20 cellular contexts compared by ENCODE assay signal in genomic region chr15:31585231-31585630, GRCh38.
"Had no signal": no experiment of that assay in that cellular context is flagged by ENCODE, and none has a peak within 500 bp of the region (broad histone marks: within the 10 kb centered on the region; RNA-seq: fewer than 3 reads in every experiment).

No MANE protein-coding gene starts in this region.

- DNase-seq: IMR-90, Karpas-422, KG1, MG63, NCI-H1105, NCI-H1417, NCI-H1436 treated with DMSO at 0.1 percent for 48 hours, NCI-H1694, NCI-H187 treated with DMSO at 0.1 percent for 48 hours, NCI-H2029 treated with DMSO at 0.1 percent for 48 hours, NCI-H226, NCI-H510A, NCI-H524 treated with DMSO at 0.1 percent for 48 hours, NCI-H69, NCI-H774, Right ventricle myocardium superior, RPMI8226, SIG-M5, SK-N-SH had no signal

- H3K9me3 ChIP-seq: MG63, SK-N-SH had no signal

- ATAC-seq: HepG2 had no signal

- H3K36me3 ChIP-seq: MG63 had no signal

- H3K4me3 ChIP-seq: MG63 had no signal

- H3K27me3 ChIP-seq: MG63 had no signal
